8 cellular contexts compared by ENCODE assay signal in genomic region chr12:6689000-6689882, GRCh38. TPM values are rescaled to one million over a fixed set of nuclear protein-coding genes. Genes with fewer than 3 reads are reported as not detected.
DNase-seq lines count a peak whose midpoint lies in the region; ATAC-seq lines count a peak whose summit lies in the region.

TSS of gene ZNF384 (minus strand) at chr12:6689375. CDS start at chr12:6679520, 9,855 bp downstream.

- no peaks in the 10 kb centered on the region for H3K9me3 Mint-ChIP-seq in immature natural killer cell

- peak within 1 kb of the TSS; percentile 96 to 98 (median 98) for H3K27ac Mint-ChIP-seq in immature natural killer cell

- no peaks in the 10 kb centered on the region for H3K36me3 Mint-ChIP-seq in immature natural killer cell

- ATAC-seq in GM19023 (IDR thresholded peaks at IDR 0.05; ENCODE audit: unreplicated experiment) (peak; percentile 80), HG03280 (IDR thresholded peaks at IDR 0.05; ENCODE audit: unreplicated experiment) (peak; percentile 84)

- peak within 1 kb of the TSS; percentile 86 to 92 (median 91) for H3K4me3 Mint-ChIP-seq in immature natural killer cell

- DNase-seq in AG08396 (ENCODE audit: low spot score) (peak; percentile 97), NCI-H345 treated with DMSO at 0.1 percent for 48 hours (lab: John Stamatoyannopoulos, UW; ENCODE audit: unreplicated experiment) (peak; percentile 98), immature natural killer cell (peak; percentile 96 to 98 (median 98)), smooth muscle cell of the brain vasculature (ENCODE audit: low read depth, low spot score) (peak; percentile 97)
- peak; percentile 83 to 96 (median 91) for DNase-seq in activated CD4-positive, CD25-positive, alpha-beta regulatory T cell (lab: John Stamatoyannopoulos, UW)
- DNase-seq in central memory CD4-positive, alpha-beta T cell = peak; percentile 97

- peaks cover 55 to 57% of the 10 kb centered on the region in 2 donors for H3K4me1 Mint-ChIP-seq in immature natural killer cell

- H3K27me3 Mint-ChIP-seq in immature natural killer cell (ENCODE audit: low read depth in 3 of 3) = peaks cover 8 to 15% (median 11%) of the 10 kb centered on the region in 3 donors

RNA-seq across cellular contexts. Expression of gene ZNF384, which starts in this region (rescaled TPM):
- 10 to 100 TPM; 14.6 to 41.5 (median 31.6) TPM for polyA plus RNA-seq in immature natural killer cell

Comparison
In these comparisons a context has a peak if more than half of its experiments do, and no peak if none do; other contexts are left out.
1. Peak in every context shown above with its lines: DNase-seq and ATAC-seq.